1 cellular context compared by ENCODE assay signal in the genomic region with DNA sequence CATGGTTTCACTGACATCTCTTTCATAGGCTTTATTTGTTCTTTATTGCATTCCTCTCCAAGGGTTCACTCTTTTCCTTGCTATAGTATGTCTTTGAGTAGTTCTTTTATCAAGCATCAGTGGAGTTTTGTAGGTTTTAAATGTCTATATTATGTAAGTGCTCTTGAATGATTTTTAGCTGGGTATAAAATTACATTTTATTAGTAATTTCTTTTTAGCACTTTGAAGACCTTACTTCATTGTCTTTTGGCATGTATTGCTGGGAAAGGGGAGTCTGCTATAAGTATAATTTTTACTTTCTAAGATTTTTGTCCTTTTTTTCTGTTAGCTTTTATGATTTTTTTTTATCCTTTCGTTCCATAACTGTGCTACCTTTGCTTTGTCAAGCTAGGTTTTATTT.
A peak's percentile ranks its signal among the peaks of the same experiment; 100 is the strongest.
TF ChIP-seq lines count a peak whose summit lies in the region.

No MANE protein-coding gene starts in this region.

TF ChIP-seq in HepG2, 621 proteins besides CTCF, POLR2A, EP300 and RAD21 (continued from another document):
- TF ChIP-seq ZNF468 (CRISPR knock-in tag; IDR thresholded peaks at IDR 0.05) (no peak), ZFP1 (CRISPR knock-in tag; IDR thresholded peaks at IDR 0.05) (peak; percentile 99)
